ENCODE assay signal across 8 cellular contexts in genomic region chr6:144659202-144659731, GRCh38.
A peak's percentile ranks its signal among the peaks of the same experiment; 100 is the strongest.
DNase-seq lines count a peak whose midpoint lies in the region; ATAC-seq and TF ChIP-seq lines count a peak whose summit lies in the region.

No MANE protein-coding gene starts in this region.

- TF ChIP-seq CTCF in cardiac muscle cell (IDR thresholded peaks at IDR 0.05; ENCODE audit: low read depth, low read length), result no peak

- H3K9me3 ChIP-seq in cardiac muscle cell (ENCODE audit: low read depth), result no peaks in the 10 kb centered on the region

- peaks cover 8% of the 10 kb centered on the region for H3K4me1 ChIP-seq in cardiac muscle cell (ENCODE audit: low read depth)

- no peaks in the 10 kb centered on the region for H3K36me3 ChIP-seq in cardiac muscle cell

- no peaks in the 10 kb centered on the region for H3K27me3 ChIP-seq in cardiac muscle cell

- peak; percentile 66 for ATAC-seq in GM18858 (IDR thresholded peaks at IDR 0.05; ENCODE audit: unreplicated experiment)
- ATAC-seq in HG03175 (IDR thresholded peaks at IDR 0.05; ENCODE audit: unreplicated experiment), result peak; percentile 80

- H3K4me3 ChIP-seq in cardiac muscle cell (no peak overlapping the region), skeletal muscle cell (ENCODE audit: low read depth, low read length) (no peak overlapping the region)

- H3K27ac ChIP-seq in cardiac muscle cell, result no peak overlapping the region

- DNase-seq in AML-193 (lab: John Stamatoyannopoulos, UW) (peak; percentile 35 to 44), UCSD-AML1 (lab: John Stamatoyannopoulos, UW; ENCODE audit: unreplicated experiment) (peak; percentile 41), cardiac muscle cell (ENCODE audit: low read depth in 1 of 2, low spot score in 1 of 2) (peak; percentile 55 to 80), skeletal muscle cell (ENCODE audit: low read depth) (peak; percentile 59), COLO829 (ENCODE audit: low spot score) (no peak), DMS79 treated with DMSO at 0.1 percent for 48 hours (lab: John Stamatoyannopoulos, UW) (no peak)

Comparison
In these comparisons a context has a peak if more than half of its experiments do, and no peak if none do; other contexts are left out.
1. DNase-seq: peak in AML-193 (2 of 2), UCSD-AML1 (single experiment), cardiac muscle cell (2 of 2) and skeletal muscle cell (single experiment); none in COLO829 (single experiment) and DMS79 treated with DMSO at 0.1 percent for 48 hours (single experiment).